In the genomic region with DNA sequence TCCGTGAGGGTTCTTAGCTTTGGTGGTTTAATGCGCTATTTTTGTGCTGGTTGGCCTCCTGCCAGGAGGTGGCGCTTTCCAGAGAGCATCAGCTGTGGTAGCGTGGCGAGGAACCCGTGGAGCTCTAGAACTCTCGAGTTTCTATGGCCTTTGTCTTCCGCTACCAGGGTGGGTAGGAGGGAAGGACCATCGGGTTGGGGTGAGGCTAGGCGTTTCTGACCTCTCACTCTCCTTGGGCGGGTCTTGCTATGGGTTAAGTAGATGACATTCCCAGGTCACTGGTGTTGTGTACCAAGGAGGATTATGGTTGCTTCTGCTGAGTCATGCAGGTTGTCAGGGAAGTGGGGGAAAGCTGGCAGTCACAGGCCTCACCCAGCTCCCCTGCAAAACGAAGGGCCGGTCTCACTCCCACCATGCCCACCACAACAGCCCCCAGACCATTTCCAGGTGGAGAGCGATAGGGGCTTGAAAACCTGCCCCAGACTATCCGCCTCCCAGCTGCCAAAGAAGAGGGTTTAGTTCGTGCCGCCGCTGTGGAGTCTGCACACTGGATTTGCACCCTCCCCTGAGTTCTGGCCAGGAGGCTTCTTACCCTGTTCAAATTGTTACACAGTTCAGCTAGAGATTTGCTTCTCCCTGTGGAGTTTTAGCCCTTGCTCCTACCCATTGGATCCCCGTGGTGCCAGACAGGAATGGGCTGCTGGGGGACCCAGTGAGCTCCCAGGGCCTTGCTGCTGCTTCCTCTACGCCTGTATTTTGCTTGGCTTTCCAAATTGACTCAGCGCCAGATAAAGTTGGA, we compare ENCODE assay signal across 1 cellular context.
A peak's percentile ranks its signal among the peaks of the same experiment; 100 is the strongest.
TF ChIP-seq lines count a peak whose summit lies in the region.

No MANE protein-coding gene starts in this region.

TF ChIP-seq in K562, 482 proteins besides CTCF, POLR2A, EP300 and RAD21 (continued from another document and continues in another):
- TF ChIP-seq CBFA2T3 (IDR thresholded peaks at IDR 0.05) (peak; percentile 14; the same call in 1 of the 2 replicates), ZNF316 (IDR thresholded peaks at IDR 0.05) (peak; percentile 97), NR2C1 (IDR thresholded peaks at IDR 0.05) (peak; percentile 75), NR2C1 (tag; IDR thresholded peaks at IDR 0.05) (peak; percentile 81), HDAC1 (IDR thresholded peaks at IDR 0.05) (peak in 1 of 2 experiments; percentile 48; a peak in 1 of 4 replicates), PHF8 (IDR thresholded peaks at IDR 0.05; ENCODE audit: borderline replicate concordance, low read length) (peak; percentile 67), RFX1 (IDR thresholded peaks at IDR 0.05) (peak; percentile 31; the same call in 1 of the 2 replicates), MAFK (IDR thresholded peaks at IDR 0.05; ENCODE audit: low read length) (peak; percentile 70; the same call in 1 of the 2 replicates), JUND (IDR thresholded peaks at IDR 0.05; ENCODE audit: borderline replicate concordance, low read depth, low read length) (no peak), JUND (tag; IDR thresholded peaks at IDR 0.05; ENCODE audit: borderline replicate concordance, low read depth, low read length) (peak; percentile 48; the same call in 1 of the 3 replicates), SP1 (CRISPR knock-in tag; IDR thresholded peaks at IDR 0.05) (0 out of 2 replicates have a peak, but pooled peaks have one; percentile 54), CC2D1A (IDR thresholded peaks at IDR 0.05) (peak; percentile 84), CHD2 (IDR thresholded peaks at IDR 0.05; ENCODE audit: low read depth, low read length) (no peak), MBD2 (IDR thresholded peaks at IDR 0.05; ENCODE audit: borderline replicate concordance, low read depth) (0 out of 2 replicates have a peak, but pooled peaks have one; percentile 29), ATF1 (CRISPR knock-in tag; IDR thresholded peaks at IDR 0.05) (no peak), ATF1 (tag; IDR thresholded peaks at IDR 0.05) (peak; percentile 64), TCF3 (CRISPR knock-in tag; IDR thresholded peaks at IDR 0.05) (0 out of 2 replicates have a peak, but pooled peaks have one; percentile 10), NBN (IDR thresholded peaks at IDR 0.05; ENCODE audit: low read depth) (peak; percentile 73; the same call in 1 of the 2 replicates), KLF13 (tag; IDR thresholded peaks at IDR 0.05; ENCODE audit: borderline replicate concordance, low read depth) (peak; percentile 25; the same call in 1 of the 2 replicates), DPF2 (IDR thresholded peaks at IDR 0.05) (peak; percentile 77), ZNF764 (CRISPR knock-in tag; IDR thresholded peaks at IDR 0.05; ENCODE audit: low read depth) (0 out of 2 replicates have a peak, but pooled peaks have one; percentile 13), BCL6 (CRISPR knock-in tag; IDR thresholded peaks at IDR 0.05) (no peak), ZNF518B (CRISPR knock-in tag; IDR thresholded peaks at IDR 0.05) (no peak), DIDO1 (tag; IDR thresholded peaks at IDR 0.05; ENCODE audit: low read depth) (peak; percentile 18; the same call in 1 of the 2 replicates), C11orf30 (IDR thresholded peaks at IDR 0.05; ENCODE audit: low read depth) (peak; percentile 96), ARID1B (IDR thresholded peaks at IDR 0.05) (peak; percentile 56; the same call in 1 of the 2 replicates), E4F1 (CRISPR knock-in tag; IDR thresholded peaks at IDR 0.05; ENCODE audit: borderline replicate concordance) (no peak), RCOR1 (IDR thresholded peaks at IDR 0.05; ENCODE audit: borderline replicate concordance in 1 of 2, low read depth in 2 of 2, low read length in 2 of 2) (peak in 1 of 2 experiments; percentile 45; a peak in 1 of 4 replicates), ELF1 (tag; IDR thresholded peaks at IDR 0.05) (peak; percentile 49; the same call in 1 of the 2 replicates), SUPT5H (IDR thresholded peaks at IDR 0.05) (peak; percentile 75), FOXA3 (CRISPR knock-in tag; conservative IDR thresholded peaks at IDR 0.05 in 1 of 2, IDR thresholded peaks at IDR 0.05 in 1 of 2) (0 out of 4 replicates have a peak, but pooled peaks of 1 of the 2 experiments have one; percentile 37), ZNF57 (CRISPR knock-in tag; IDR thresholded peaks at IDR 0.05) (no peak), ARHGAP35 (IDR thresholded peaks at IDR 0.05; ENCODE audit: partially characterized antibody) (no peak), SMAD4 (CRISPR knock-in tag; conservative IDR thresholded peaks at IDR 0.05) (peak; percentile 37; the same call in 1 of the 2 replicates), ZNF24 (IDR thresholded peaks at IDR 0.05) (peak; percentile 44; the same call in 1 of the 2 replicates), NR2C2 (CRISPR knock-in tag; IDR thresholded peaks at IDR 0.05) (peak; percentile 46; the same call in 1 of the 2 replicates), NR2C2 (tag; IDR thresholded peaks at IDR 0.05) (peak; percentile 88), NCOA1 (IDR thresholded peaks at IDR 0.05; ENCODE audit: low read depth) (0 out of 2 replicates have a peak, but pooled peaks have one; percentile 12), SP2 (IDR thresholded peaks at IDR 0.05; ENCODE audit: extremely low read depth, low read depth, low read length, poor library complexity, severe bottlenecking) (peak; percentile 70)
- TF ChIP-seq, protein P1, sequence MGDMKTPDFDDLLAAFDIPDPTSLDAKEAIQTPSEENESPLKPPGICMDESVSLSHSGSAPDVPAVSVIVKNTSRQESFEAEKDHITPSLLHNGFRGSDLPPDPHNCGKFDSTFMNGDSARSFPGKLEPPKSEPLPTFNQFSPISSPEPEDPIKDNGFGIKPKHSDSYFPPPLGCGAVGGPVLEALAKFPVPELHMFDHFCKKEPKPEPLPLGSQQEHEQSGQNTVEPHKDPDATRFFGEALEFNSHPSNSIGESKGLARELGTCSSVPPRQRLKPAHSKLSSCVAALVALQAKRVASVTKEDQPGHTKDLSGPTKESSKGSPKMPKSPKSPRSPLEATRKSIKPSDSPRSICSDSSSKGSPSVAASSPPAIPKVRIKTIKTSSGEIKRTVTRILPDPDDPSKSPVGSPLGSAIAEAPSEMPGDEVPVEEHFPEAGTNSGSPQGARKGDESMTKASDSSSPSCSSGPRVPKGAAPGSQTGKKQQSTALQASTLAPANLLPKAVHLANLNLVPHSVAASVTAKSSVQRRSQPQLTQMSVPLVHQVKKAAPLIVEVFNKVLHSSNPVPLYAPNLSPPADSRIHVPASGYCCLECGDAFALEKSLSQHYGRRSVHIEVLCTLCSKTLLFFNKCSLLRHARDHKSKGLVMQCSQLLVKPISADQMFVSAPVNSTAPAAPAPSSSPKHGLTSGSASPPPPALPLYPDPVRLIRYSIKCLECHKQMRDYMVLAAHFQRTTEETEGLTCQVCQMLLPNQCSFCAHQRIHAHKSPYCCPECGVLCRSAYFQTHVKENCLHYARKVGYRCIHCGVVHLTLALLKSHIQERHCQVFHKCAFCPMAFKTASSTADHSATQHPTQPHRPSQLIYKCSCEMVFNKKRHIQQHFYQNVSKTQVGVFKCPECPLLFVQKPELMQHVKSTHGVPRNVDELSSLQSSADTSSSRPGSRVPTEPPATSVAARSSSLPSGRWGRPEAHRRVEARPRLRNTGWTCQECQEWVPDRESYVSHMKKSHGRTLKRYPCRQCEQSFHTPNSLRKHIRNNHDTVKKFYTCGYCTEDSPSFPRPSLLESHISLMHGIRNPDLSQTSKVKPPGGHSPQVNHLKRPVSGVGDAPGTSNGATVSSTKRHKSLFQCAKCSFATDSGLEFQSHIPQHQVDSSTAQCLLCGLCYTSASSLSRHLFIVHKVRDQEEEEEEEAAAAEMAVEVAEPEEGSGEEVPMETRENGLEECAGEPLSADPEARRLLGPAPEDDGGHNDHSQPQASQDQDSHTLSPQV (IDR thresholded peaks at IDR 0.05): 0 out of 2 replicates have a peak, but pooled peaks have one; percentile 16
- TF ChIP-seq, protein P2, sequence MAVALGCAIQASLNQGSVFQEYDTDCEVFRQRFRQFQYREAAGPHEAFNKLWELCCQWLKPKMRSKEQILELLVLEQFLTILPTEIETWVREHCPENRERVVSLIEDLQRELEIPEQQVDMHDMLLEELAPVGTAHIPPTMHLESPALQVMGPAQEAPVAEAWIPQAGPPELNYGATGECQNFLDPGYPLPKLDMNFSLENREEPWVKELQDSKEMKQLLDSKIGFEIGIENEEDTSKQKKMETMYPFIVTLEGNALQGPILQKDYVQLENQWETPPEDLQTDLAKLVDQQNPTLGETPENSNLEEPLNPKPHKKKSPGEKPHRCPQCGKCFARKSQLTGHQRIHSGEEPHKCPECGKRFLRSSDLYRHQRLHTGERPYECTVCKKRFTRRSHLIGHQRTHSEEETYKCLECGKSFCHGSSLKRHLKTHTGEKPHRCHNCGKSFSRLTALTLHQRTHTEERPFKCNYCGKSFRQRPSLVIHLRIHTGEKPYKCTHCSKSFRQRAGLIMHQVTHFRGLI (CRISPR knock-in tag; IDR thresholded peaks at IDR 0.05): no peak
- TF ChIP-seq, protein P3, sequence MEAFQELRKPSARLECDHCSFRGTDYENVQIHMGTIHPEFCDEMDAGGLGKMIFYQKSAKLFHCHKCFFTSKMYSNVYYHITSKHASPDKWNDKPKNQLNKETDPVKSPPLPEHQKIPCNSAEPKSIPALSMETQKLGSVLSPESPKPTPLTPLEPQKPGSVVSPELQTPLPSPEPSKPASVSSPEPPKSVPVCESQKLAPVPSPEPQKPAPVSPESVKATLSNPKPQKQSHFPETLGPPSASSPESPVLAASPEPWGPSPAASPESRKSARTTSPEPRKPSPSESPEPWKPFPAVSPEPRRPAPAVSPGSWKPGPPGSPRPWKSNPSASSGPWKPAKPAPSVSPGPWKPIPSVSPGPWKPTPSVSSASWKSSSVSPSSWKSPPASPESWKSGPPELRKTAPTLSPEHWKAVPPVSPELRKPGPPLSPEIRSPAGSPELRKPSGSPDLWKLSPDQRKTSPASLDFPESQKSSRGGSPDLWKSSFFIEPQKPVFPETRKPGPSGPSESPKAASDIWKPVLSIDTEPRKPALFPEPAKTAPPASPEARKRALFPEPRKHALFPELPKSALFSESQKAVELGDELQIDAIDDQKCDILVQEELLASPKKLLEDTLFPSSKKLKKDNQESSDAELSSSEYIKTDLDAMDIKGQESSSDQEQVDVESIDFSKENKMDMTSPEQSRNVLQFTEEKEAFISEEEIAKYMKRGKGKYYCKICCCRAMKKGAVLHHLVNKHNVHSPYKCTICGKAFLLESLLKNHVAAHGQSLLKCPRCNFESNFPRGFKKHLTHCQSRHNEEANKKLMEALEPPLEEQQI (IDR thresholded peaks at IDR 0.05): peak; percentile 83
- TF ChIP-seq, protein P4, sequence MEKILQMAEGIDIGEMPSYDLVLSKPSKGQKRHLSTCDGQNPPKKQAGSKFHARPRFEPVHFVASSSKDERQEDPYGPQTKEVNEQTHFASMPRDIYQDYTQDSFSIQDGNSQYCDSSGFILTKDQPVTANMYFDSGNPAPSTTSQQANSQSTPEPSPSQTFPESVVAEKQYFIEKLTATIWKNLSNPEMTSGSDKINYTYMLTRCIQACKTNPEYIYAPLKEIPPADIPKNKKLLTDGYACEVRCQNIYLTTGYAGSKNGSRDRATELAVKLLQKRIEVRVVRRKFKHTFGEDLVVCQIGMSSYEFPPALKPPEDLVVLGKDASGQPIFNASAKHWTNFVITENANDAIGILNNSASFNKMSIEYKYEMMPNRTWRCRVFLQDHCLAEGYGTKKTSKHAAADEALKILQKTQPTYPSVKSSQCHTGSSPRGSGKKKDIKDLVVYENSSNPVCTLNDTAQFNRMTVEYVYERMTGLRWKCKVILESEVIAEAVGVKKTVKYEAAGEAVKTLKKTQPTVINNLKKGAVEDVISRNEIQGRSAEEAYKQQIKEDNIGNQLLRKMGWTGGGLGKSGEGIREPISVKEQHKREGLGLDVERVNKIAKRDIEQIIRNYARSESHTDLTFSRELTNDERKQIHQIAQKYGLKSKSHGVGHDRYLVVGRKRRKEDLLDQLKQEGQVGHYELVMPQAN (IDR thresholded peaks at IDR 0.05; ENCODE audit: borderline replicate concordance): peak; percentile 25; the same call in 1 of the 2 replicates
- TF ChIP-seq, protein P5, sequence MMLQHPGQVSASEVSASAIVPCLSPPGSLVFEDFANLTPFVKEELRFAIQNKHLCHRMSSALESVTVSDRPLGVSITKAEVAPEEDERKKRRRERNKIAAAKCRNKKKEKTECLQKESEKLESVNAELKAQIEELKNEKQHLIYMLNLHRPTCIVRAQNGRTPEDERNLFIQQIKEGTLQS (IDR thresholded peaks at IDR 0.05): peak; percentile 50; the same call in 1 of the 2 replicates
- TF ChIP-seq, protein P5 (CRISPR knock-in tag; conservative IDR thresholded peaks at IDR 0.05): no peak
